ENCODE assay signal across 9 cellular contexts in genomic region chr12:27525373-27525772, GRCh38. TPM values are rescaled to one million over a fixed set of nuclear protein-coding genes. Genes with fewer than 3 reads are reported as not detected.
DNase-seq lines count a peak whose midpoint lies in the region; ATAC-seq and TF ChIP-seq lines count a peak whose summit lies in the region.
"Had no signal": no experiment of that assay in that cellular context is flagged by ENCODE, and none has a peak within 500 bp of the region (broad histone marks: within the 10 kb centered on the region; RNA-seq: fewer than 3 reads in every experiment).

No MANE protein-coding gene starts in this region.

- peak overlapping the region; percentile 41; the same call in 1 of the 2 replicates for H3K23ac ChIP-seq in IMR-90 (ENCODE audit: low read depth, low read length)

- DNase-seq in AG08396 (ENCODE audit: low spot score) (peak; percentile 40), IMR-90 (peak; percentile 81)
- no peak for DNase-seq in central memory CD8-positive, alpha-beta T cell (ENCODE audit: low spot score in 2 of 2)

- H3K4me3 ChIP-seq in IMR-90 (ENCODE audit: insufficient read depth, low read depth, low read length) (peak overlapping the region; percentile 84), mucosa of rectum (ENCODE audit: low read length in 2 of 2) (peak overlapping the region; percentile 87 to 94)

- no TSS peak for BruUV-seq in IMR-90 (replicated peaks; lab: Mats Ljungman, UMichigan)

- WGBS in IMR-90 (ENCODE audit: extremely low coverage in 2 of 2, insufficient read length in 1 of 2), 2 experiments = 0% methylated on average over 1 of the region's 6 CpGs; no CpG with 5 or more reads in 1 of the 2 experiments

- peak overlapping the region; percentile 3 for H2AFZ ChIP-seq in IMR-90 (replicated peaks; ENCODE audit: low read length, poor library complexity)

- POLR2A ChIA-PET in IMR-90 (lab: Charles Lee; ENCODE audit: unreplicated experiment) = no interaction called here

- H3K27me3 ChIP-seq in IMR-90 (ENCODE audit: control insufficient read depth, insufficient read depth, low read length) (no peaks in the 10 kb centered on the region), mucosa of rectum (ENCODE audit: control insufficient read depth in 2 of 2, insufficient read depth in 2 of 2, low read length in 2 of 2) (no peaks in the 10 kb centered on the region)

- H3K18ac ChIP-seq in IMR-90 (ENCODE audit: low read depth, low read length) = peak overlapping the region; percentile 45; the same call in 1 of the 2 replicates

- no peak overlapping the region for H2BK15ac ChIP-seq in IMR-90 (ENCODE audit: low read depth, low read length)

- in situ Hi-C loops in IMR-90 (cut with MboI; ENCODE audit: low sequenced_read_pairs) = no loop called here

- H3K36me3 Mint-ChIP-seq in central memory CD8-positive, alpha-beta T cell (ENCODE audit: insufficient read depth) = peaks cover 2% of the 10 kb centered on the region

- H3K27ac ChIP-seq in IMR-90 (ENCODE audit: insufficient read depth, low read length) (peak overlapping the region; percentile 38; the same call in 1 of the 2 replicates), mucosa of rectum (ENCODE audit: low read depth in 2 of 2, low read length in 2 of 2) (peak overlapping the region; percentile 49 to 90)

- intact Hi-C loops in IMR-90 (cut with micrococcal nuclease) = loop anchor here (2.0 kb wide), 1 partner anchor 17 kb away; no protein-coding TSS in a partner anchor

- no peak for TF ChIP-seq RAD21 in IMR-90 (IDR thresholded peaks at IDR 0.05; ENCODE audit: low read length)

- H3K9ac ChIP-seq in IMR-90 (ENCODE audit: low read depth, low read length) (peak overlapping the region; percentile 92), mucosa of rectum (ENCODE audit: low read depth in 1 of 2, low read length in 2 of 2) (peak overlapping the region; percentile 83 to 85)

- H3K4ac ChIP-seq in IMR-90 (ENCODE audit: low read depth, low read length) = peak overlapping the region; percentile 44

- H2AK5ac ChIP-seq in IMR-90 (ENCODE audit: low read depth, low read length) = no peak overlapping the region

- no peak for ATAC-seq in IMR-90 (ENCODE audit: low read depth)
- no peak for ATAC-seq in central memory CD8-positive, alpha-beta T cell (replicated peaks; ENCODE audit: extremely low read depth, poor library complexity, severe bottlenecking)
- ATAC-seq in HG02885 (IDR thresholded peaks at IDR 0.05; ENCODE audit: poor library complexity, unreplicated experiment) = no peak
- no peak for ATAC-seq in HG02938 (IDR thresholded peaks at IDR 0.05; ENCODE audit: unreplicated experiment)
- no peak for ATAC-seq in HG02852 (IDR thresholded peaks at IDR 0.05; ENCODE audit: unreplicated experiment)
- no peak for ATAC-seq in GM18907 (IDR thresholded peaks at IDR 0.05; ENCODE audit: unreplicated experiment)
- ATAC-seq: mucosa of descending colon had no signal

- H3K27ac Mint-ChIP-seq in central memory CD8-positive, alpha-beta T cell (ENCODE audit: low read depth) = no peak overlapping the region

- no peak for TF ChIP-seq CTCF in IMR-90 (conservative IDR thresholded peaks at IDR 0.05; ENCODE audit: low read depth, low read length)

- H2BK20ac ChIP-seq in IMR-90 (ENCODE audit: low read depth, low read length) = no peak overlapping the region

- H4K20me1 ChIP-seq in IMR-90 (ENCODE audit: insufficient read depth, low read length) = peaks cover 10% of the 10 kb centered on the region; the same call in 1 of the 2 replicates

- no peak overlapping the region for H4K8ac ChIP-seq in IMR-90 (ENCODE audit: low read depth in 2 of 2, low read length in 2 of 2)

- dilution Hi-C loops in IMR-90 (cut with HindIII; ENCODE audit: low sequenced_read_pairs, unreplicated experiment) = no loop called here

- H4K91ac ChIP-seq in IMR-90 (ENCODE audit: insufficient read depth, low read depth, low read length) = no peak overlapping the region

- H3K9me3 Mint-ChIP-seq in central memory CD8-positive, alpha-beta T cell = no peaks in the 10 kb centered on the region

- H3K9me1 ChIP-seq in IMR-90 (ENCODE audit: insufficient read depth, low read length) = peaks cover 6% of the 10 kb centered on the region

- peaks cover 16% of the 10 kb centered on the region for H3K4me1 Mint-ChIP-seq in central memory CD8-positive, alpha-beta T cell

- H3K9me3 ChIP-seq in IMR-90 (ENCODE audit: control insufficient read depth, insufficient read depth, low read length) = no peaks in the 10 kb centered on the region
- H3K9me3 ChIP-seq in mucosa of rectum (ENCODE audit: control insufficient read depth in 2 of 2, low read length in 2 of 2) = no peaks in the 10 kb centered on the region
- H3K9me3 ChIP-seq: mucosa of descending colon had no signal

- no peak overlapping the region for H2AK9ac ChIP-seq in IMR-90 (replicated peaks; ENCODE audit: low read depth, low read length, poor library complexity)

- H3K14ac ChIP-seq in IMR-90 (replicated peaks; ENCODE audit: low read depth, low read length) = peak overlapping the region; percentile 28; the same call in 1 of the 2 replicates

- H3K36me3 ChIP-seq in IMR-90 (ENCODE audit: control insufficient read depth, insufficient read depth, low read length) (no peaks in the 10 kb centered on the region), mucosa of rectum (ENCODE audit: control insufficient read depth in 2 of 2, insufficient read depth in 2 of 2, low read length in 2 of 2) (no peaks in the 10 kb centered on the region)

- peaks cover 8 to 60% of the 10 kb centered on the region in 2 experiments; a peak in 3 of 4 replicates for H3K79me1 ChIP-seq in IMR-90 (ENCODE audit: low read depth in 1 of 2, low read length in 2 of 2)

- CTCF ChIA-PET in IMR-90 (lab: Yijun Ruan, JAX) = interaction anchor here (1.8 kb wide), 1 partner anchor 91 kb away, joined by 9 read pairs; no protein-coding TSS in a partner anchor

- peak overlapping the region; percentile 90 for H2BK5ac ChIP-seq in IMR-90 (ENCODE audit: low read depth, low read length, poor library complexity, severe bottlenecking)

- H3K56ac ChIP-seq in IMR-90 (ENCODE audit: extremely low read depth, insufficient read depth, low read length) = peak overlapping the region; percentile 38; the same call in 1 of the 2 replicates

- H2BK120ac ChIP-seq in IMR-90 (ENCODE audit: low read depth, low read length) = no peak overlapping the region

- peak overlapping the region; percentile 90 for H3K4me3 Mint-ChIP-seq in central memory CD8-positive, alpha-beta T cell

- peaks cover 7% of the 10 kb centered on the region for H3K27me3 Mint-ChIP-seq in central memory CD8-positive, alpha-beta T cell

- H3K4me2 ChIP-seq in IMR-90 (ENCODE audit: low read depth, low read length) = peak overlapping the region; percentile 99

- H4K5ac ChIP-seq in IMR-90 (ENCODE audit: low read depth, low read length) = no peak overlapping the region; the same call in 1 of the 2 replicates

- peaks cover 12% of the 10 kb centered on the region for H3K4me1 ChIP-seq in IMR-90 (ENCODE audit: control insufficient read depth, insufficient read depth, low read length)
- peaks cover 0 to 6% of the 10 kb centered on the region in 2 donors for H3K4me1 ChIP-seq in mucosa of rectum (ENCODE audit: control insufficient read depth in 2 of 2, insufficient read depth in 2 of 2, low read length in 2 of 2)

- TF ChIP-seq POLR2A in IMR-90 (IDR thresholded peaks at IDR 0.05; ENCODE audit: low read depth, low read length) = no peak

TF ChIP-seq in IMR-90, 13 proteins besides CTCF, POLR2A, EP300 and RAD21:
- TF ChIP-seq NFE2L2 (IDR thresholded peaks at IDR 0.05; ENCODE audit: low read depth, low read length) (no peak), FOS (IDR thresholded peaks at IDR 0.05; ENCODE audit: low read depth, low read length) (no peak), MAZ (IDR thresholded peaks at IDR 0.05; ENCODE audit: borderline replicate concordance, low read depth, low read length) (no peak), RCOR1 (IDR thresholded peaks at IDR 0.05; ENCODE audit: insufficient replicate concordance, low read length) (no peak), ELK1 (IDR thresholded peaks at IDR 0.05; ENCODE audit: borderline replicate concordance, low read depth, low read length) (no peak), SMC3 (IDR thresholded peaks at IDR 0.05; ENCODE audit: low read depth, low read length) (no peak; the same call in 1 of the 2 replicates), MXI1 (IDR thresholded peaks at IDR 0.05; ENCODE audit: borderline replicate concordance, low read depth, low read length) (no peak), MAFK (IDR thresholded peaks at IDR 0.05; ENCODE audit: low read depth, low read length) (no peak), BHLHE40 (IDR thresholded peaks at IDR 0.05; ENCODE audit: low read depth, low read length) (no peak), CEBPB (IDR thresholded peaks at IDR 0.05; ENCODE audit: low read depth, low read length) (no peak), CHD1 (IDR thresholded peaks at IDR 0.05; ENCODE audit: low read depth, low read length) (no peak), USF2 (IDR thresholded peaks at IDR 0.05; ENCODE audit: low read depth, low read length) (no peak), RFX5 (IDR thresholded peaks at IDR 0.05; ENCODE audit: low read depth, low read length) (no peak)

RNA-seq across cellular contexts. Expression of gene PPFIBP1, which starts 1.4 kb away (rescaled TPM):
- 72.2 and 78.6 TPM in 2 replicates for total RNA-seq in IMR-90 (2012; rRNA removed)
- 27.5 and 30.4 TPM in 2 replicates for polyA plus RNA-seq in IMR-90 (2012; rRNA removed)
- 6.9 and 9.1 TPM in 2 replicates for polyA plus RNA-seq in IMR-90 (2012; cell fraction: cytosol; rRNA removed)
- polyA plus RNA-seq in IMR-90 (2012; cell fraction: nucleus; rRNA removed; ENCODE audit: low replicate concordance) = 14.5 and 64.6 TPM in 2 replicates

Comparison
In these comparisons a context has a peak if more than half of its experiments do, and no peak if none do; other contexts are left out.
1. DNase-seq: peak in AG08396 (single experiment) and IMR-90 (single experiment); none in central memory CD8-positive, alpha-beta T cell (0 of 2).